ENCODE assay signal across 9 cellular contexts in the genomic region with DNA sequence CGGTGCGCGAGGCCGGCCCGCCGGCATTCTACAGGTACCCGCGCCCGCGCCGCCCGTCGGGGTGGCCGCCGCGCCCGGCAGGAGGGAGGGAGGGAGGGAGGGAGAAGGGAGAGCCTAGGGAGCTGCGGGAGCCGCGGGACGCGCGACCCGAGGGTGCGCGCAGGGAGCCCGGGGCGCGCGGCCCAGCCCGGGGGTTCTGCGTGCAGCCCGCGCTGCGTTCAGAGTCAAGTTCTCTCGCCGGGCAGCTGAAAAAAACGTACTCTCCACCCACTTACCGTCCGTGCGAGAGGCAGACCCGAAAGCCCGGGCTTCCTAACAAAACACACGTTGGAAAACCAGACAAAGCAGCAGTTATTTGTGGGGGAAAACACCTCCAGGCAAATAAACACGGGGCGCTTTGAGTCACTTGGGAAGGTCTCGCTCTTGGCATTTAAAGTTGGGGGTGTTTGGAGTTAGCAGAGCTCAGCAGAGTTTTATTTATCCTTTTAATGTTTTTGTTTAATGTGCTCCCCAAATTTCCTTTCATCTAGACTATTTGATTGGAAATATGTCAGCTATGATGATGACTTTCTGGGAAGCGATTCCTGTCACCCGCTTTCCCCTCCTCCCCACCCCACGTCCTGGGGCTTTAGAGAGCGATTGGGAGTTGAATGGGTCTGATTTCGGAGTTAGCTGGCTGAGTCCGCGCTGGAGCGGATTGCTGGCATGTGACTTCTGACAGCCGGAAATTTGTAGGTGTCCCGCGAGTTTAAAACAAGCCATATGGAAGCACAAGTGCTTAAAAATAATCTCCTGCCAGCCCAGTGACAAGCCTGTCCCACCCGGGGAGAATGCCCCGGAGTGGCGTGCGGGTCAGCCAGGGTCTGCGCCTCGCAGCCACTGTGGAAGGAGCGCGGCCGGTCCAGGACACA. TPM values are rescaled to one million over a fixed set of nuclear protein-coding genes. Genes with fewer than 3 reads are reported as not detected.
DNase-seq lines count a peak whose midpoint lies in the region; ATAC-seq, FAIRE-seq and TF ChIP-seq lines count a peak whose summit lies in the region.
"Had no signal": no experiment of that assay in that cellular context is flagged by ENCODE, and none has a peak within 500 bp of the region (broad histone marks: within the 10 kb centered on the region; RNA-seq: fewer than 3 reads in every experiment).

No MANE protein-coding gene starts in this region.

- CTCF ChIA-PET in A549 (lab: Yijun Ruan, JAX) = no interaction called here

- peak overlapping the region; percentile 30; the same call in 1 of the 3 replicates for H3K4me3 ChIP-seq in A549

- peak overlapping the region in 1 of 6 donors; percentile 25 for H3K27ac Mint-ChIP-seq in naive B cell

- H3K36me3 Mint-ChIP-seq in naive B cell = no peaks in the 10 kb centered on the region

- no peak for FAIRE-seq in A549 (lab: Jason Lieb, UNC)

- no peak overlapping the region for H3K27ac ChIP-seq in A549

- H3K9me3 ChIP-seq in A549 = no peaks in the 10 kb centered on the region; the same call in 2 of the 3 replicates

- no peak for TF ChIP-seq CTCF in A549 (IDR thresholded peaks at IDR 0.05)

- no peak for TF ChIP-seq RAD21 in A549 (conservative IDR thresholded peaks at IDR 0.05 in 1 of 2, IDR thresholded peaks at IDR 0.05 in 1 of 2)

- TF ChIP-seq POLR2A in A549 (IDR thresholded peaks at IDR 0.05; ENCODE audit: low read length) = no peak

- peaks cover 36 to 58% (median 40%) of the 10 kb centered on the region in 3 donors for H3K27me3 Mint-ChIP-seq in naive B cell

- DNase-seq in A549 (ENCODE audit: low read depth in 1 of 2, low spot score in 1 of 2) = no peak
- peak; percentile 51 for DNase-seq in ecto neural progenitor cell (ENCODE audit: low spot score)
- DNase-seq in naive B cell = no peak
- DNase-seq in 8988T = no peak
- DNase-seq in NCI-H1092 treated with DMSO at 0.1 percent for 48 hours (lab: John Stamatoyannopoulos, UW) = no peak
- DNase-seq in NCI-H1048 (lab: John Stamatoyannopoulos, UW) = no peak
- DNase-seq: IMR-90 had no signal

- peak overlapping the region; percentile 74 to 88 (median 83) for H3K4me3 Mint-ChIP-seq in naive B cell

- POLR2A ChIA-PET in A549 (lab: Yijun Ruan, JAX) = no interaction called here

- peaks cover 0 to 4% (median 1%) of the 10 kb centered on the region in 7 donors for H3K9me3 Mint-ChIP-seq in naive B cell

- 45% methylated on average over 25 of the region's 67 CpGs for WGBS in A549 (ENCODE audit: missing lambda C conversion rate)

- H3K4me2 ChIP-seq in A549 = peak overlapping the region; percentile 68

- ATAC-seq in A549 (peak; percentile 33 to 43; a peak in 3 of 6 replicates), HG02759 (IDR thresholded peaks at IDR 0.05; ENCODE audit: unreplicated experiment) (peak; percentile 18), naive B cell (ENCODE audit: low read depth in 2 of 2) (peak; percentile 18 to 32), HG03196 (IDR thresholded peaks at IDR 0.05; ENCODE audit: unreplicated experiment) (no peak)

- no peak for TF ChIP-seq EP300 in A549 (IDR thresholded peaks at IDR 0.05)

- peaks cover 15 to 27% (median 19%) of the 10 kb centered on the region in 3 donors for H3K4me1 Mint-ChIP-seq in naive B cell

- 0 out of 3 replicates have a peak, but pooled peaks cover 4% of the 10 kb centered on the region for H3K4me1 ChIP-seq in A549

TF ChIP-seq in A549, 52 proteins besides CTCF, POLR2A, EP300 and RAD21:
- TF ChIP-seq ZC3H11A (IDR thresholded peaks at IDR 0.05) = no peak
- no peak for TF ChIP-seq SREBF2 (IDR thresholded peaks at IDR 0.05)
- TF ChIP-seq ZFP36 (IDR thresholded peaks at IDR 0.05; ENCODE audit: borderline replicate concordance, partially characterized antibody) = no peak
- TF ChIP-seq JUN (IDR thresholded peaks at IDR 0.05) = no peak
- TF ChIP-seq NPAS2 (CRISPR knock-in tag; IDR thresholded peaks at IDR 0.05; ENCODE audit: borderline replicate concordance) = no peak
- no peak for TF ChIP-seq ZSCAN20 (CRISPR knock-in tag; IDR thresholded peaks at IDR 0.05)
- no peak for TF ChIP-seq HOXA7 (CRISPR knock-in tag; IDR thresholded peaks at IDR 0.05)
- TF ChIP-seq FOSL2 (IDR thresholded peaks at IDR 0.05) = no peak
- no peak for TF ChIP-seq FOSL2 (CRISPR knock-in tag; IDR thresholded peaks at IDR 0.05)
- no peak for TF ChIP-seq KDM5A (IDR thresholded peaks at IDR 0.05)
- no peak for TF ChIP-seq MAFK (IDR thresholded peaks at IDR 0.05; ENCODE audit: partially characterized antibody)
- TF ChIP-seq RFX5 (IDR thresholded peaks at IDR 0.05) = no peak
- TF ChIP-seq RNF2 (IDR thresholded peaks at IDR 0.05; ENCODE audit: borderline replicate concordance, low read depth) = no peak
- no peak for TF ChIP-seq SMC3 (IDR thresholded peaks at IDR 0.05)
- TF ChIP-seq CHD2 (IDR thresholded peaks at IDR 0.05; ENCODE audit: low read length, partially characterized antibody) = no peak
- TF ChIP-seq HOXB5 (CRISPR knock-in tag; IDR thresholded peaks at IDR 0.05) = no peak
- TF ChIP-seq NR3C1 (IDR thresholded peaks at IDR 0.05) = no peak
- no peak for TF ChIP-seq FOXS1 (CRISPR knock-in tag; IDR thresholded peaks at IDR 0.05)
- TF ChIP-seq CEBPB (IDR thresholded peaks at IDR 0.05) = no peak
- TF ChIP-seq FOSB (CRISPR knock-in tag; IDR thresholded peaks at IDR 0.05) = no peak

RNA-seq across cellular contexts. Expression of gene ESR1, which starts 1.1 kb away (rescaled TPM):
- polyA plus RNA-seq in A549 (2011; rRNA removed) (not detected in 2 replicates), A549 (2017; fragmentation: RNase III; extraction: RNeasy Plus Mini Kit Qiagen cat#74134 plus additional on column Dnase treatment) (not detected in 3 replicates), naive B cell (ENCODE audit: low read depth in 6 of 6) (under 1 TPM in 4 of 6 donors, not detected in 2; 0.06 to 0.26 (median 0.17) TPM)
- polyA plus RNA-seq in A549 (2012; cell fraction: cytosol; rRNA removed) = not detected in 2 replicates
- polyA plus RNA-seq in A549 (2012; cell fraction: nucleus; rRNA removed) = not detected in 2 replicates
- polyA minus RNA-seq in A549 (2011; rRNA and poly(A)+ RNA removed) = not detected in 2 replicates
- polyA plus RNA-seq: IMR-90 had no signal
